ENCODE assay signal across 8 cellular contexts in genomic region chr11:2699531-2700414, GRCh38. TPM values are rescaled to one million over a fixed set of nuclear protein-coding genes. Genes with fewer than 3 reads are reported as not detected.
DNase-seq lines count a peak whose midpoint lies in the region; ATAC-seq and TF ChIP-seq lines count a peak whose summit lies in the region.

Gene KCNQ1OT1 (minus strand): TSS chr11:2699994.

- H3K27ac ChIP-seq in Peyer's patch: peak within 1 kb of the TSS; percentile 86 to 96 (median 94)

- intact Hi-C loops in natural killer cell (cut with micrococcal nuclease): no loop called here

- peak within 1 kb of the TSS; percentile 8 to 84 for H3K27ac Mint-ChIP-seq in natural killer cell
- H3K27ac Mint-ChIP-seq in stimulated activated naive B cell treated with anti-CD40 and anti-IgM and Interleukin-4, amounts not matched to agents 10 μg/mL and 1 μg/mL and 100 μg/mL, for 72 hours: peak within 1 kb of the TSS; percentile 97

- DNase-seq in DMS79 (lab: John Stamatoyannopoulos, UW) (peak; percentile 80), Peyer's patch (peak; percentile 85 to 95 (median 93)), fibroblast of mammary gland (ENCODE audit: low read depth) (peak; percentile 89), natural killer cell (peak; percentile 86)
- DNase-seq in Jurkat, Clone E6-1 (ENCODE audit: low read depth, low spot score): peak; percentile 90
- peak; percentile 64 to 78 for DNase-seq in activated T-helper 1 cell treated with anti-CD3 and anti-CD28 coated beads, Interleukin-2, amount 50 U/mL, for 16 hours (ENCODE audit: low read depth in 1 of 2, low spot score in 1 of 2)
- DNase-seq in stimulated activated naive B cell treated with anti-CD40 and anti-IgM and Interleukin-4, amounts not matched to agents 10 μg/mL and 1 μg/mL and 100 μg/mL, for 72 hours: peak; percentile 89

- H3K4me1 ChIP-seq in Peyer's patch: peaks cover 0 to 5% (median 0%) of the 10 kb centered on the region in 4 donors

- ATAC-seq in GM21619 (IDR thresholded peaks at IDR 0.05; ENCODE audit: unreplicated experiment) (peak; percentile 93), natural killer cell (peak; percentile 93 to 96 (median 93))
- ATAC-seq in stimulated activated naive B cell treated with anti-CD40 and anti-IgM and Interleukin-4, amounts not matched to agents 10 μg/mL and 1 μg/mL and 100 μg/mL, for 72 hours (replicated peaks): peak; percentile 93 to 95

- no peaks in the 10 kb centered on the region for H3K36me3 ChIP-seq in Peyer's patch

- peaks cover 0 to 13% of the 10 kb centered on the region in 2 donors for H3K27me3 Mint-ChIP-seq in natural killer cell (ENCODE audit: low read depth in 2 of 2)
- peaks cover 0 to 5% of the 10 kb centered on the region in 2 donors for H3K27me3 Mint-ChIP-seq in stimulated activated naive B cell treated with anti-CD40 and anti-IgM and Interleukin-4, amounts not matched to agents 10 μg/mL and 1 μg/mL and 100 μg/mL, for 72 hours

- H3K4me3 Mint-ChIP-seq in natural killer cell: peak within 1 kb of the TSS; percentile 91
- peak within 1 kb of the TSS; percentile 87 to 92 for H3K4me3 Mint-ChIP-seq in stimulated activated naive B cell treated with anti-CD40 and anti-IgM and Interleukin-4, amounts not matched to agents 10 μg/mL and 1 μg/mL and 100 μg/mL, for 72 hours

- peak; percentile 95 to 96 for TF ChIP-seq POLR2A in Peyer's patch (IDR thresholded peaks at IDR 0.05)

- H3K4me3 ChIP-seq in Jurkat, Clone E6-1 (ENCODE audit: low read length): peak within 1 kb of the TSS; percentile 63
- H3K4me3 ChIP-seq in Peyer's patch: peak within 1 kb of the TSS; percentile 56 to 73 (median 65)
- peak within 1 kb of the TSS; percentile 76 for H3K4me3 ChIP-seq in fibroblast of mammary gland (ENCODE audit: control insufficient read depth, low read depth, low read length)

- H3K4me1 Mint-ChIP-seq in natural killer cell: peaks cover 0 to 11% of the 10 kb centered on the region in 2 donors
- H3K4me1 Mint-ChIP-seq in stimulated activated naive B cell treated with anti-CD40 and anti-IgM and Interleukin-4, amounts not matched to agents 10 μg/mL and 1 μg/mL and 100 μg/mL, for 72 hours: peaks cover 30 to 51% of the 10 kb centered on the region in 2 donors

- H3K9me3 ChIP-seq in Peyer's patch: no peaks in the 10 kb centered on the region

- no peaks in the 10 kb centered on the region for H3K36me3 Mint-ChIP-seq in natural killer cell
- peaks cover 4 to 31% of the 10 kb centered on the region in 2 donors for H3K36me3 Mint-ChIP-seq in stimulated activated naive B cell treated with anti-CD40 and anti-IgM and Interleukin-4, amounts not matched to agents 10 μg/mL and 1 μg/mL and 100 μg/mL, for 72 hours

- TF ChIP-seq CTCF in Peyer's patch (IDR thresholded peaks at IDR 0.05) (no peak), fibroblast of mammary gland (conservative IDR thresholded peaks at IDR 0.05; ENCODE audit: control insufficient read depth, insufficient read depth, low read depth, low read length) (no peak), natural killer cell (IDR thresholded peaks at IDR 0.05) (no peak)

- H3K9me3 Mint-ChIP-seq in natural killer cell: no peaks in the 10 kb centered on the region
- H3K9me3 Mint-ChIP-seq in stimulated activated naive B cell treated with anti-CD40 and anti-IgM and Interleukin-4, amounts not matched to agents 10 μg/mL and 1 μg/mL and 100 μg/mL, for 72 hours: no peaks in the 10 kb centered on the region

- H3K27me3 ChIP-seq in Peyer's patch: no peaks in the 10 kb centered on the region

RNA-seq across cellular contexts. Expression of gene KCNQ1OT1, which starts in this region (rescaled TPM):
- 0.15 TPM for polyA plus RNA-seq in Jurkat, Clone E6-1 (2012; ENCODE audit: insufficient read depth, insufficient read length)
- total RNA-seq in Peyer's patch (1 to 10 TPM; 3.2 to 6.2 (median 4.5) TPM), natural killer cell (under 1 TPM; 0.72 to 0.78 (median 0.75) TPM)

Comparison
In these comparisons a context has a peak if more than half of its experiments do, and no peak if none do; other contexts are left out.
1. Peak in every context shown above with its lines: DNase-seq, ATAC-seq, H3K4me3 ChIP-seq and H3K27ac ChIP-seq.
2. Peak in DNase-seq and ATAC-seq in natural killer cell; RNA of the gene not detected or under 1 TPM.